ENCODE assay signal across 18 cellular contexts in the genomic region with DNA sequence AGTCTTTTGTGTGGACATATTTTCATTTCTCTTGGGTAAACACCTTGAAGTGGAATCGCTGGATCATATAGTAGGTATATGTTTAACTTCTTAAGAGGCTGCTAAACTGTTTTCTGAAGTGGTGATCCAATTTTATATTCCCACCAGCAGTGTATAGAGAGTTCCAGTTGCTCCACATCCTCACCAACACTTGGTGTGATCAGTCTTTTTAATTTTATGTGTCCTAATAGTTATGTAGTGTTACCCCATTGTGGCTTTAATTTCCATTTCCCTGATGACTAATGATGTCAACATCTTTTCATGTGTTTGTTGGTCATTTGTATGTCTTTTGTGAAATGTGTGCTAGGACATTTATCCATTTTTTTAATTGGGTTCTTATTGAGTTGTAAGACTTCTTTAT. TPM values are rescaled to one million over a fixed set of nuclear protein-coding genes. Genes with fewer than 3 reads are reported as not detected.
DNase-seq lines count a peak whose midpoint lies in the region; ATAC-seq and TF ChIP-seq lines count a peak whose summit lies in the region.
"Had no signal": no experiment of that assay in that cellular context is flagged by ENCODE, and none has a peak within 500 bp of the region (broad histone marks: within the 10 kb centered on the region; RNA-seq: fewer than 3 reads in every experiment).

No MANE protein-coding gene starts in this region.

- H3K9ac ChIP-seq in mucosa of rectum (ENCODE audit: low read depth in 1 of 2, low read length in 2 of 2) = no peak overlapping the region

- DNase-seq in stimulated activated naive CD8-positive, alpha-beta T cell treated with anti-CD3 and anti-CD28 coated beads, Interleukin-15, Interleukin-2, amounts not matched to agents 100 U/mL and 50 U/mL, for 24 hours = no peak
- no peak for DNase-seq in activated naive CD8-positive, alpha-beta T cell treated with anti-CD3 and anti-CD28 coated beads for 36 hours
- DNase-seq in GM20000 (ENCODE audit: low spot score) (no peak), GOT3 (lab: John Stamatoyannopoulos, UW) (no peak)
- DNase-seq: activated CD4-positive, alpha-beta T cell treated with anti-CD3 and anti-CD28 coated beads, Interleukin-2, amount 50 U/mL, for 4 hours; aorta; DMS153; kidney glomerular epithelial cell; NCI-H2081; NCI-H82; stimulated activated CD8-positive, alpha-beta memory T cell treated with anti-CD3 and anti-CD28 coated beads, Interleukin-4, amount 100 ng/mL, for 48 hours; T-helper 9 cell had no signal

- no peak overlapping the region for H3K4me3 ChIP-seq in mucosa of rectum (ENCODE audit: low read length in 2 of 2)

- H3K4me3 Mint-ChIP-seq in stimulated activated naive CD8-positive, alpha-beta T cell treated with anti-CD3 and anti-CD28 coated beads, Interleukin-15, Interleukin-2, amounts not matched to agents 100 ng/mL and 50 ng/mL, for 24 hours = no peak overlapping the region
- no peak overlapping the region for H3K4me3 Mint-ChIP-seq in activated naive CD8-positive, alpha-beta T cell treated with anti-CD3 and anti-CD28 coated beads for 36 hours
- H3K4me3 Mint-ChIP-seq: CD14-positive monocyte had no signal

- peaks cover 63% of the 10 kb centered on the region for H3K36me3 Mint-ChIP-seq in stimulated activated naive CD8-positive, alpha-beta T cell treated with anti-CD3 and anti-CD28 coated beads, Interleukin-15, Interleukin-2, amounts not matched to agents 100 ng/mL and 50 ng/mL, for 24 hours (ENCODE audit: low read depth)
- peaks cover 71% of the 10 kb centered on the region for H3K36me3 Mint-ChIP-seq in activated naive CD8-positive, alpha-beta T cell treated with anti-CD3 and anti-CD28 coated beads for 36 hours

- no peak for TF ChIP-seq CTCF in GM20000 (IDR thresholded peaks at IDR 0.05; ENCODE audit: extremely low read depth, missing control alignments)

- H3K27me3 Mint-ChIP-seq in stimulated activated naive CD8-positive, alpha-beta T cell treated with anti-CD3 and anti-CD28 coated beads, Interleukin-15, Interleukin-2, amounts not matched to agents 100 ng/mL and 50 ng/mL, for 24 hours = no peaks in the 10 kb centered on the region
- no peaks in the 10 kb centered on the region for H3K27me3 Mint-ChIP-seq in activated naive CD8-positive, alpha-beta T cell treated with anti-CD3 and anti-CD28 coated beads for 36 hours
- H3K27me3 Mint-ChIP-seq: central memory CD8-positive, alpha-beta T cell; IgD-negative memory B cell had no signal

- H3K27me3 ChIP-seq in mucosa of rectum (ENCODE audit: control insufficient read depth in 2 of 2, insufficient read depth in 2 of 2, low read length in 2 of 2) = no peaks in the 10 kb centered on the region

- peak overlapping the region; percentile 83 to 91 for H3K27ac ChIP-seq in mucosa of rectum (ENCODE audit: low read depth in 2 of 2, low read length in 2 of 2)

- peaks cover 84% of the 10 kb centered on the region for H3K4me1 Mint-ChIP-seq in stimulated activated naive CD8-positive, alpha-beta T cell treated with anti-CD3 and anti-CD28 coated beads, Interleukin-15, Interleukin-2, amounts not matched to agents 100 ng/mL and 50 ng/mL, for 24 hours (ENCODE audit: low read depth)
- H3K4me1 Mint-ChIP-seq in activated naive CD8-positive, alpha-beta T cell treated with anti-CD3 and anti-CD28 coated beads for 36 hours = peaks cover 72% of the 10 kb centered on the region

- no peak for ATAC-seq in stimulated activated naive CD8-positive, alpha-beta T cell treated with anti-CD3 and anti-CD28 coated beads, Interleukin-15, Interleukin-2, amounts not matched to agents 100 U/mL and 50 U/mL, for 24 hours
- ATAC-seq in HG03571 (IDR thresholded peaks at IDR 0.05; ENCODE audit: unreplicated experiment) = no peak

- peaks cover 0 to 3% of the 10 kb centered on the region in 2 donors for H3K9me3 ChIP-seq in mucosa of rectum (ENCODE audit: control insufficient read depth in 2 of 2, low read length in 2 of 2)

- H3K36me3 ChIP-seq in mucosa of rectum (ENCODE audit: control insufficient read depth in 2 of 2, insufficient read depth in 2 of 2, low read length in 2 of 2) = peaks cover 0 to 10% of the 10 kb centered on the region in 2 donors

- peaks cover 15% of the 10 kb centered on the region for H3K9me3 Mint-ChIP-seq in stimulated activated naive CD8-positive, alpha-beta T cell treated with anti-CD3 and anti-CD28 coated beads, Interleukin-15, Interleukin-2, amounts not matched to agents 100 ng/mL and 50 ng/mL, for 24 hours
- H3K9me3 Mint-ChIP-seq in activated naive CD8-positive, alpha-beta T cell treated with anti-CD3 and anti-CD28 coated beads for 36 hours = peaks cover 24% of the 10 kb centered on the region
- H3K9me3 Mint-ChIP-seq: central memory CD8-positive, alpha-beta T cell; IgD-negative memory B cell had no signal

- peaks cover 23 to 56% of the 10 kb centered on the region in 2 donors for H3K4me1 ChIP-seq in mucosa of rectum (ENCODE audit: control insufficient read depth in 2 of 2, insufficient read depth in 2 of 2, low read length in 2 of 2)

- peak overlapping the region; percentile 43 for H3K27ac Mint-ChIP-seq in stimulated activated naive CD8-positive, alpha-beta T cell treated with anti-CD3 and anti-CD28 coated beads, Interleukin-15, Interleukin-2, amounts not matched to agents 100 ng/mL and 50 ng/mL, for 24 hours
- peak overlapping the region; percentile 64 for H3K27ac Mint-ChIP-seq in activated naive CD8-positive, alpha-beta T cell treated with anti-CD3 and anti-CD28 coated beads for 36 hours
- H3K27ac Mint-ChIP-seq: CD14-positive monocyte had no signal

RNA-seq across cellular contexts. Expression of a gene that starts 56.9 kb away (rescaled TPM):
- 10 to 100 TPM; 63.2 to 76.0 TPM for total RNA-seq in activated naive CD8-positive, alpha-beta T cell treated with anti-CD3 and anti-CD28 coated beads for 36 hours
